Comparison of ENCODE assay signal across 11 cellular contexts in genomic region chr1:153646672-153647374, GRCh38. TPM values are rescaled to one million over a fixed set of nuclear protein-coding genes. Genes with fewer than 3 reads are reported as not detected.
DNase-seq lines count a peak whose midpoint lies in the region; ATAC-seq and TF ChIP-seq lines count a peak whose summit lies in the region.
"Had no signal": no experiment of that assay in that cellular context is flagged by ENCODE, and none has a peak within 500 bp of the region (broad histone marks: within the 10 kb centered on the region; RNA-seq: fewer than 3 reads in every experiment).

No MANE protein-coding gene starts in this region.

- peak overlapping the region in 2 of 3 donors; percentile 7 to 65 for H3K27ac Mint-ChIP-seq in IgD-negative memory B cell
- peak overlapping the region; percentile 65 for H3K27ac Mint-ChIP-seq in activated naive CD8-positive, alpha-beta T cell treated with anti-CD3 and anti-CD28 coated beads, Interleukin-2, amount 50 U/mL, for 24 hours
- H3K27ac Mint-ChIP-seq in mesothelial cell of epicardium = peak overlapping the region; percentile 87

- peak overlapping the region; percentile 11 to 88 (median 70); a peak in 21 of 22 replicates for H3K4me2 ChIP-seq in BLaER1 treated with 17β-estradiol and CSF1 and Interleukin-3, amounts not matched to agents 10 nM and 100 nM

- H3K9me3 ChIP-seq in BLaER1 treated with 17β-estradiol and CSF1 and Interleukin-3, amounts not matched to agents 10 nM and 100 nM (replicated peaks in 1 of 11) = no peaks in the 10 kb centered on the region
- H3K9me3 ChIP-seq: ascending aorta, tibial artery had no signal

- H3K4me3 Mint-ChIP-seq in IgD-negative memory B cell = no peak overlapping the region
- H3K4me3 Mint-ChIP-seq in activated naive CD8-positive, alpha-beta T cell treated with anti-CD3 and anti-CD28 coated beads, Interleukin-2, amount 50 U/mL, for 24 hours = no peak overlapping the region
- H3K4me3 Mint-ChIP-seq in mesothelial cell of epicardium = no peak overlapping the region

- no peaks in the 10 kb centered on the region for H3K27me3 ChIP-seq in BLaER1 treated with 17β-estradiol and CSF1 and Interleukin-3, amounts not matched to agents 10 nM and 100 nM
- H3K27me3 ChIP-seq: ascending aorta, tibial artery had no signal

- peaks cover 43 to 60% (median 57%) of the 10 kb centered on the region in 11 experiments for H3K36me3 ChIP-seq in BLaER1 treated with 17β-estradiol and CSF1 and Interleukin-3, amounts not matched to agents 10 nM and 100 nM

- no peak for DNase-seq in activated naive CD8-positive, alpha-beta T cell treated with anti-CD3 and anti-CD28 coated beads, Interleukin-2, amount 50 U/mL, for 24 hours
- DNase-seq in mesothelial cell of epicardium (ENCODE audit: low spot score in 2 of 2, unreplicated experiment in 2 of 2) = no peak
- DNase-seq in stimulated activated CD8-positive, alpha-beta memory T cell treated with anti-CD3 and anti-CD28 coated beads, Interleukin-4, amount 100 ng/mL, for 48 hours = no peak
- no peak for DNase-seq in NCI-H1105 (lab: John Stamatoyannopoulos, UW)
- DNase-seq: NCI-H446 treated with DMSO at 0.1 percent for 48 hours had no signal

- H3K27me3 Mint-ChIP-seq in IgD-negative memory B cell = no peaks in the 10 kb centered on the region
- H3K27me3 Mint-ChIP-seq in activated naive CD8-positive, alpha-beta T cell treated with anti-CD3 and anti-CD28 coated beads, Interleukin-2, amount 50 U/mL, for 24 hours = no peaks in the 10 kb centered on the region
- no peaks in the 10 kb centered on the region for H3K27me3 Mint-ChIP-seq in mesothelial cell of epicardium (ENCODE audit: low read depth)

- no peak overlapping the region; a peak in 2 of 22 replicates for H3K9ac ChIP-seq in BLaER1 treated with 17β-estradiol and CSF1 and Interleukin-3, amounts not matched to agents 10 nM and 100 nM

- H3K4me1 ChIP-seq in BLaER1 treated with 17β-estradiol and CSF1 and Interleukin-3, amounts not matched to agents 10 nM and 100 nM = peaks cover 39 to 66% (median 50%) of the 10 kb centered on the region in 10 experiments

- no peak for ATAC-seq in activated naive CD8-positive, alpha-beta T cell treated with anti-CD3 and anti-CD28 coated beads, Interleukin-2, amount 50 U/mL, for 24 hours
- no peak for ATAC-seq in GM21390 (IDR thresholded peaks at IDR 0.05; ENCODE audit: unreplicated experiment)
- ATAC-seq in activated CD4-positive, CD25-positive, alpha-beta regulatory T cell treated with anti-CD3 and anti-CD28 coated beads, Interleukin-2, amount 50 U/mL, for 24 hours = no peak

- H3K4me1 Mint-ChIP-seq in IgD-negative memory B cell (peaks cover 8 to 18% (median 9%) of the 10 kb centered on the region in 3 donors), mesothelial cell of epicardium (no peaks in the 10 kb centered on the region)
- peaks cover 51% of the 10 kb centered on the region for H3K4me1 Mint-ChIP-seq in activated naive CD8-positive, alpha-beta T cell treated with anti-CD3 and anti-CD28 coated beads, Interleukin-2, amount 50 U/mL, for 24 hours

- H3K4me3 ChIP-seq in BLaER1 treated with 17β-estradiol and CSF1 and Interleukin-3, amounts not matched to agents 10 nM and 100 nM = peak overlapping the region in 1 of 10 experiments; percentile 18; a peak in 1 of 20 replicates
- H3K4me3 ChIP-seq: ascending aorta, tibial artery had no signal

- peak overlapping the region; percentile 14 to 70 (median 47); a peak in 16 of 22 replicates for H3K27ac ChIP-seq in BLaER1 treated with 17β-estradiol and CSF1 and Interleukin-3, amounts not matched to agents 10 nM and 100 nM
- H3K27ac ChIP-seq: ascending aorta had no signal

- no peak for TF ChIP-seq CTCF in mesothelial cell of epicardium (IDR thresholded peaks at IDR 0.05; ENCODE audit: unreplicated experiment)

- H3K9me3 Mint-ChIP-seq in IgD-negative memory B cell = no peaks in the 10 kb centered on the region
- no peaks in the 10 kb centered on the region for H3K9me3 Mint-ChIP-seq in activated naive CD8-positive, alpha-beta T cell treated with anti-CD3 and anti-CD28 coated beads, Interleukin-2, amount 50 U/mL, for 24 hours
- H3K9me3 Mint-ChIP-seq in mesothelial cell of epicardium = no peaks in the 10 kb centered on the region

- H3K36me3 Mint-ChIP-seq in IgD-negative memory B cell (peaks cover 5% of the 10 kb centered on the region), mesothelial cell of epicardium (peaks cover 31% of the 10 kb centered on the region)
- H3K36me3 Mint-ChIP-seq in activated naive CD8-positive, alpha-beta T cell treated with anti-CD3 and anti-CD28 coated beads, Interleukin-2, amount 50 U/mL, for 24 hours (ENCODE audit: low read depth) = peaks cover 55% of the 10 kb centered on the region

- peaks cover 0 to 16% (median 5%) of the 10 kb centered on the region in 11 experiments; a peak in 6 of 22 replicates for H4K20me1 ChIP-seq in BLaER1 treated with 17β-estradiol and CSF1 and Interleukin-3, amounts not matched to agents 10 nM and 100 nM

RNA-seq across cellular contexts. Expression of gene SNAPIN, which starts 11.7 kb away (rescaled TPM):
- polyA plus RNA-seq in IgD-negative memory B cell = 74.5 TPM
- total RNA-seq in mesothelial cell of epicardium = 33.8 to 37.5 TPM (median 34.6 TPM) in 3 replicates

RNA-seq across cellular contexts. Expression of gene CHTOP, which starts 13.0 kb away (rescaled TPM):
- polyA plus RNA-seq in IgD-negative memory B cell = 78.6 TPM
- 108 to 114 TPM (median 111 TPM) in 3 replicates for total RNA-seq in mesothelial cell of epicardium

RNA-seq across cellular contexts. Expression of gene S100A1, which starts 18.6 kb away (rescaled TPM):
- not detected for polyA plus RNA-seq in IgD-negative memory B cell
- 0.58 to 0.59 TPM in 2 of 3 replicates, not detected in the other for total RNA-seq in mesothelial cell of epicardium
- total RNA-seq: ascending aorta had no signal

RNA-seq across cellular contexts. Expression of gene S100A13, which starts 19.5 kb away (rescaled TPM):
- 3.0 TPM for polyA plus RNA-seq in IgD-negative memory B cell
- total RNA-seq in mesothelial cell of epicardium = 46.6 to 58.5 TPM (median 54.5 TPM) in 3 replicates

RNA-seq across cellular contexts. Expression of gene ILF2, which starts 24.0 kb away (rescaled TPM):
- 106 TPM for polyA plus RNA-seq in IgD-negative memory B cell
- total RNA-seq in mesothelial cell of epicardium = 204 to 212 TPM (median 207 TPM) in 3 replicates

Comparison
In these comparisons a context has a peak if more than half of its experiments do, and no peak if none do; other contexts are left out.
1. H3K27ac Mint-ChIP-seq: peak in every context shown above with its lines; median percentile 87 in mesothelial cell of epicardium; 65 in activated naive CD8-positive, alpha-beta T cell treated with anti-CD3 and anti-CD28 coated beads, Interleukin-2, amount 50 U/mL, for 24 hours; 36 in IgD-negative memory B cell.